Comparison of ENCODE assay signal across 16 cellular contexts in genomic region chr6:170181338-170181690, GRCh38.
DNase-seq lines count a peak whose midpoint lies in the region; ATAC-seq, FAIRE-seq and TF ChIP-seq lines count a peak whose summit lies in the region.
"Had no signal": no experiment of that assay in that cellular context is flagged by ENCODE, and none has a peak within 500 bp of the region (broad histone marks: within the 10 kb centered on the region; RNA-seq: fewer than 3 reads in every experiment).

No MANE protein-coding gene starts in this region.

- peak; percentile 64 for FAIRE-seq in bronchial epithelial cell (lab: Jason Lieb, UNC)
- FAIRE-seq: K562 had no signal

- no peak overlapping the region for H3K27ac Mint-ChIP-seq in activated CD8-positive, alpha-beta T cell treated with anti-CD3 and anti-CD28 coated beads, Interleukin-2, amount 10 ng/mL, durations not matched to agents 7 days and 5 days
- no peak overlapping the region for H3K27ac Mint-ChIP-seq in activated CD8-positive, alpha-beta T cell treated with anti-CD3 and anti-CD28 coated beads for 36 hours
- H3K27ac Mint-ChIP-seq: CD8-positive, alpha-beta T cell had no signal

- TF ChIP-seq CTCF in activated CD8-positive, alpha-beta T cell treated with anti-CD3 and anti-CD28 coated beads for 36 hours (IDR thresholded peaks at IDR 0.05), result no peak
- TF ChIP-seq CTCF in bronchial epithelial cell (IDR thresholded peaks at IDR 0.05; ENCODE audit: insufficient read depth, low read length, severe bottlenecking), result no peak
- no peak for TF ChIP-seq CTCF in coronary artery (IDR thresholded peaks at IDR 0.05)

- no peaks in the 10 kb centered on the region for H3K27me3 ChIP-seq in bronchial epithelial cell (ENCODE audit: control insufficient read depth, insufficient read depth, low read length)

- peaks cover 14% of the 10 kb centered on the region for H3K4me1 Mint-ChIP-seq in activated CD8-positive, alpha-beta T cell treated with anti-CD3 and anti-CD28 coated beads, Interleukin-2, amount 10 ng/mL, durations not matched to agents 7 days and 5 days (ENCODE audit: low read depth)
- peaks cover 6% of the 10 kb centered on the region for H3K4me1 Mint-ChIP-seq in activated CD8-positive, alpha-beta T cell treated with anti-CD3 and anti-CD28 coated beads for 36 hours (ENCODE audit: low read depth)
- H3K4me1 Mint-ChIP-seq: CD14-positive monocyte had no signal

- DNase-seq in activated CD8-positive, alpha-beta T cell treated with anti-CD3 and anti-CD28 coated beads, Interleukin-2, amount 10 ng/mL, durations not matched to agents 7 days and 5 days, result peak; percentile 13
- DNase-seq in activated CD8-positive, alpha-beta T cell treated with anti-CD3 and anti-CD28 coated beads for 36 hours, result no peak
- DNase-seq in bronchial epithelial cell (ENCODE audit: low read depth) (no peak), mesenteric fat pad (ENCODE audit: low spot score) (peak; percentile 47), HCEC 1CT (no peak), coronary artery (ENCODE audit: low spot score) (no peak)
- DNase-seq: CD8-positive, alpha-beta T cell; COR-L47; DMS53; GF-D8; GOT3 had no signal

- no peak overlapping the region for H3K4me3 Mint-ChIP-seq in activated CD8-positive, alpha-beta T cell treated with anti-CD3 and anti-CD28 coated beads, Interleukin-2, amount 10 ng/mL, durations not matched to agents 7 days and 5 days
- H3K4me3 Mint-ChIP-seq in activated CD8-positive, alpha-beta T cell treated with anti-CD3 and anti-CD28 coated beads for 36 hours, result no peak overlapping the region
- H3K4me3 Mint-ChIP-seq: CD14-positive monocyte; CD8-positive, alpha-beta T cell had no signal

- H3K27ac ChIP-seq in coronary artery, result no peak overlapping the region
- H3K27ac ChIP-seq: 22Rv1 had no signal

- intact Hi-C loops in activated CD8-positive, alpha-beta T cell treated with anti-CD3 and anti-CD28 coated beads for 36 hours (cut with micrococcal nuclease), result no loop called here

- H3K27me3 Mint-ChIP-seq in activated CD8-positive, alpha-beta T cell treated with anti-CD3 and anti-CD28 coated beads, Interleukin-2, amount 10 ng/mL, durations not matched to agents 7 days and 5 days (ENCODE audit: low read depth), result peaks cover 7% of the 10 kb centered on the region
- H3K27me3 Mint-ChIP-seq in activated CD8-positive, alpha-beta T cell treated with anti-CD3 and anti-CD28 coated beads for 36 hours, result no peaks in the 10 kb centered on the region

- H3K36me3 Mint-ChIP-seq in activated CD8-positive, alpha-beta T cell treated with anti-CD3 and anti-CD28 coated beads, Interleukin-2, amount 10 ng/mL, durations not matched to agents 7 days and 5 days (ENCODE audit: low read depth), result peaks cover 2% of the 10 kb centered on the region
- H3K36me3 Mint-ChIP-seq in activated CD8-positive, alpha-beta T cell treated with anti-CD3 and anti-CD28 coated beads for 36 hours (ENCODE audit: low read depth), result no peaks in the 10 kb centered on the region
- H3K36me3 Mint-ChIP-seq: CD14-positive monocyte; CD8-positive, alpha-beta T cell had no signal

- CTCF ChIA-PET in activated CD8-positive, alpha-beta T cell treated with anti-CD3 and anti-CD28 coated beads, Interleukin-2, amount 10 ng/mL, durations not matched to agents 7 days and 5 days (lab: Charles Lee), result no interaction called here
- CTCF ChIA-PET in activated CD8-positive, alpha-beta T cell treated with anti-CD3 and anti-CD28 coated beads for 36 hours (lab: Charles Lee), result no interaction called here

- no peak for ATAC-seq in activated CD8-positive, alpha-beta T cell treated with anti-CD3 and anti-CD28 coated beads, Interleukin-2, amount 10 ng/mL, durations not matched to agents 7 days and 5 days
- ATAC-seq in activated CD8-positive, alpha-beta T cell treated with anti-CD3 and anti-CD28 coated beads for 36 hours, result no peak
- ATAC-seq in GM21723 (IDR thresholded peaks at IDR 0.05; ENCODE audit: unreplicated experiment), result no peak
- ATAC-seq: CD8-positive, alpha-beta T cell; K562 had no signal

- POLR2A ChIA-PET in activated CD8-positive, alpha-beta T cell treated with anti-CD3 and anti-CD28 coated beads, Interleukin-2, amount 10 ng/mL, durations not matched to agents 7 days and 5 days (lab: Charles Lee), result no interaction called here
- POLR2A ChIA-PET in activated CD8-positive, alpha-beta T cell treated with anti-CD3 and anti-CD28 coated beads for 36 hours (lab: Charles Lee), result no interaction called here

- no peaks in the 10 kb centered on the region for H3K9me3 Mint-ChIP-seq in activated CD8-positive, alpha-beta T cell treated with anti-CD3 and anti-CD28 coated beads, Interleukin-2, amount 10 ng/mL, durations not matched to agents 7 days and 5 days (ENCODE audit: insufficient read depth)
- H3K9me3 Mint-ChIP-seq in activated CD8-positive, alpha-beta T cell treated with anti-CD3 and anti-CD28 coated beads for 36 hours, result peaks cover 4% of the 10 kb centered on the region

- H3K36me3 ChIP-seq in bronchial epithelial cell (ENCODE audit: control insufficient read depth, insufficient read depth, low read length), result no peaks in the 10 kb centered on the region
- H3K36me3 ChIP-seq: HAP-1 had no signal

- H3K4me3 ChIP-seq in bronchial epithelial cell (ENCODE audit: low read depth, low read length) (no peak overlapping the region), coronary artery (no peak overlapping the region)
- H3K4me3 ChIP-seq: HAP-1, K562 had no signal

Comparison
In these comparisons a context has a peak if more than half of its experiments do, and no peak if none do; other contexts are left out.
1. DNase-seq: peak in activated CD8-positive, alpha-beta T cell treated with anti-CD3 and anti-CD28 coated beads, Interleukin-2, amount 10 ng/mL, durations not matched to agents 7 days and 5 days (single experiment) and mesenteric fat pad (single experiment); none in activated CD8-positive, alpha-beta T cell treated with anti-CD3 and anti-CD28 coated beads for 36 hours (single experiment), bronchial epithelial cell (single experiment), HCEC 1CT (single experiment) and coronary artery (single experiment).